ENCODE assay signal across 22 cellular contexts in genomic region chr16:66004706-66005105, GRCh38.
A peak's percentile ranks its signal among the peaks of the same experiment; 100 is the strongest.
DNase-seq lines count a peak whose midpoint lies in the region; FAIRE-seq and TF ChIP-seq lines count a peak whose summit lies in the region.
"Had no signal": no experiment of that assay in that cellular context is flagged by ENCODE, and none has a peak within 500 bp of the region (broad histone marks: within the 10 kb centered on the region; RNA-seq: fewer than 3 reads in every experiment).

No MANE protein-coding gene starts in this region.

- no peak overlapping the region for H3K4me2 ChIP-seq in astrocyte (ENCODE audit: low read length)
- no peak overlapping the region for H3K4me2 ChIP-seq in parathyroid adenoma (ENCODE audit: low read length)
- H3K4me2 ChIP-seq in neuronal stem cell (ENCODE audit: insufficient read depth, low read length, poor library complexity, severe bottlenecking), result no peak overlapping the region
- H3K4me2 ChIP-seq: A549, KMS-11 had no signal

- no peak overlapping the region for H2BK15ac ChIP-seq in neuronal stem cell (ENCODE audit: low read length)

- H2AFZ ChIP-seq in astrocyte (ENCODE audit: low read depth, low read length) (no peak overlapping the region), parathyroid adenoma (no peak overlapping the region), neuronal stem cell (ENCODE audit: low read length) (no peak overlapping the region)

- no peak overlapping the region for H2AK5ac ChIP-seq in neuronal stem cell (ENCODE audit: low read depth, low read length)

- H3K27ac ChIP-seq in astrocyte (ENCODE audit: low read depth, low read length) (no peak overlapping the region), parathyroid adenoma (peak overlapping the region; percentile 22), neuronal stem cell (replicated peaks; ENCODE audit: low read length) (no peak overlapping the region)
- H3K27ac ChIP-seq: A549, KMS-11 had no signal

- H2BK5ac ChIP-seq in neuronal stem cell (ENCODE audit: low read length), result no peak overlapping the region

- H4K8ac ChIP-seq in neuronal stem cell (ENCODE audit: low read depth, low read length), result no peak overlapping the region

- no peaks in the 10 kb centered on the region for H3K79me1 ChIP-seq in neuronal stem cell (ENCODE audit: low read depth, low read length)

- no peak overlapping the region for H3K23ac ChIP-seq in neuronal stem cell (ENCODE audit: low read depth, low read length, poor library complexity)

- H3K27me3 ChIP-seq in astrocyte (ENCODE audit: insufficient read depth, low read length) (no peaks in the 10 kb centered on the region), parathyroid adenoma (ENCODE audit: control insufficient read depth, insufficient read depth, low read length) (no peaks in the 10 kb centered on the region), neuronal stem cell (ENCODE audit: control insufficient read depth in 3 of 3, insufficient read depth in 3 of 3, low read depth in 1 of 3, low read length in 3 of 3) (no peaks in the 10 kb centered on the region)

- no peaks in the 10 kb centered on the region for H3K36me3 ChIP-seq in astrocyte (ENCODE audit: insufficient read depth, low read length)
- no peaks in the 10 kb centered on the region for H3K36me3 ChIP-seq in parathyroid adenoma (ENCODE audit: control insufficient read depth, insufficient read depth, low read length)
- H3K36me3 ChIP-seq in neuronal stem cell (replicated peaks in 1 of 2; ENCODE audit: control insufficient read depth in 2 of 2, insufficient read depth in 2 of 2, low read length in 2 of 2), result no peaks in the 10 kb centered on the region

- peaks cover 25% of the 10 kb centered on the region for H3K27me3 Mint-ChIP-seq in astrocyte (ENCODE audit: low read depth, unreplicated experiment)

- no peak for FAIRE-seq in astrocyte (lab: Jason Lieb, UNC)
- FAIRE-seq: A549, D721Med had no signal

- peaks cover 2% of the 10 kb centered on the region for H3K36me3 Mint-ChIP-seq in astrocyte (ENCODE audit: low read depth, unreplicated experiment)
- H3K36me3 Mint-ChIP-seq: CD8-positive, alpha-beta memory T cell had no signal

- DNase-seq in EH (ENCODE audit: low read depth) (peak; percentile 32), astrocyte (ENCODE audit: low read depth) (peak; percentile 23), fibroblast of villous mesenchyme (ENCODE audit: low read depth) (peak; percentile 30), NCI-H1092 treated with DMSO at 0.1 percent for 48 hours (lab: John Stamatoyannopoulos, UW) (no peak), NCI-H2107 (lab: John Stamatoyannopoulos, UW) (no peak), neuronal stem cell (ENCODE audit: low spot score) (no peak), T1000 (lab: John Stamatoyannopoulos, UW) (no peak)
- DNase-seq: C1 segment of cervical spinal cord; CD8-positive, alpha-beta memory T cell; DMS79; H9; NCI-H1048; NCI-H146; NCI-H2081; NCI-H510A; NCI-H748 treated with DMSO at 0.1 percent for 48 hours; RPMI8226; SIG-M5 had no signal

- TF ChIP-seq CTCF in astrocyte (IDR thresholded peaks at IDR 0.05; ENCODE audit: insufficient read depth, low read depth, low read length) (no peak), fibroblast of villous mesenchyme (IDR thresholded peaks at IDR 0.05; ENCODE audit: insufficient read depth, low read depth, low read length) (no peak), parathyroid adenoma (IDR thresholded peaks at IDR 0.05) (no peak)

- H3K4me3 ChIP-seq in astrocyte (ENCODE audit: insufficient read depth, low read depth, low read length) (no peak overlapping the region), fibroblast of villous mesenchyme (ENCODE audit: low read depth, low read length) (no peak overlapping the region), parathyroid adenoma (ENCODE audit: low read depth, low read length) (no peak overlapping the region), neuronal stem cell (ENCODE audit: low read length in 2 of 2) (no peak overlapping the region)
- H3K4me3 ChIP-seq: A549 had no signal

- no peak overlapping the region for H3K4ac ChIP-seq in neuronal stem cell (ENCODE audit: low read length)

- H3K9me3 ChIP-seq in astrocyte (ENCODE audit: insufficient read depth, low read depth, low read length) (no peaks in the 10 kb centered on the region), parathyroid adenoma (ENCODE audit: control insufficient read depth, low read length) (no peaks in the 10 kb centered on the region), neuronal stem cell (replicated peaks in 1 of 2; ENCODE audit: control insufficient read depth in 2 of 2, insufficient read depth in 1 of 2, low read depth in 1 of 2, low read length in 2 of 2) (no peaks in the 10 kb centered on the region)
- H3K9me3 ChIP-seq: A549 had no signal

- H3K4me1 ChIP-seq in astrocyte (ENCODE audit: insufficient read depth, low read length), result peaks cover 15% of the 10 kb centered on the region
- no peaks in the 10 kb centered on the region for H3K4me1 ChIP-seq in parathyroid adenoma
- peaks cover 0 to 2% of the 10 kb centered on the region in 2 donors for H3K4me1 ChIP-seq in neuronal stem cell (ENCODE audit: control insufficient read depth in 2 of 2, insufficient read depth in 1 of 2, low read depth in 1 of 2, low read length in 2 of 2)
- H3K4me1 ChIP-seq: A549 had no signal

- H3K4me3 Mint-ChIP-seq in astrocyte (ENCODE audit: unreplicated experiment), result no peak overlapping the region
- H3K4me3 Mint-ChIP-seq: CD8-positive, alpha-beta memory T cell; H9 had no signal

- no peaks in the 10 kb centered on the region for H3K79me2 ChIP-seq in astrocyte (ENCODE audit: insufficient read depth, low read length)
- H3K79me2 ChIP-seq in parathyroid adenoma, result no peaks in the 10 kb centered on the region

- H4K20me1 ChIP-seq in astrocyte (ENCODE audit: insufficient read depth, low read length), result no peaks in the 10 kb centered on the region

- H3K9ac ChIP-seq in astrocyte (ENCODE audit: low read length) (no peak overlapping the region), parathyroid adenoma (no peak overlapping the region), neuronal stem cell (ENCODE audit: low read depth, low read length, poor library complexity) (no peak overlapping the region)
- H3K9ac ChIP-seq: KMS-11 had no signal

- H4K91ac ChIP-seq in neuronal stem cell (ENCODE audit: low read depth, low read length, poor library complexity), result no peak overlapping the region

- no peak overlapping the region for H3K18ac ChIP-seq in neuronal stem cell (ENCODE audit: low read length)

- no peak overlapping the region for H3K27ac Mint-ChIP-seq in astrocyte (ENCODE audit: unreplicated experiment)
- H3K27ac Mint-ChIP-seq: H9 had no signal

- H3K4me1 Mint-ChIP-seq in astrocyte (ENCODE audit: low read depth, unreplicated experiment), result peaks cover 8% of the 10 kb centered on the region
- H3K4me1 Mint-ChIP-seq: CD8-positive, alpha-beta memory T cell had no signal

- peaks cover 4% of the 10 kb centered on the region for H3K9me3 Mint-ChIP-seq in astrocyte (ENCODE audit: unreplicated experiment)
- H3K9me3 Mint-ChIP-seq: H9 had no signal

- H2BK120ac ChIP-seq in neuronal stem cell (ENCODE audit: low read depth, low read length), result no peak overlapping the region

- no peak overlapping the region for H3K14ac ChIP-seq in neuronal stem cell (ENCODE audit: low read length)

- H2BK12ac ChIP-seq in neuronal stem cell (ENCODE audit: low read length), result no peak overlapping the region

- WGBS in neuronal stem cell (ENCODE audit: extremely low coverage in 2 of 2, insufficient read length in 2 of 2, insufficient replicate concordance in 1 of 2), 2 donors, result no CpG with 5 or more reads among the region's 3 CpGs

Comparison
In these comparisons a context has a peak if more than half of its experiments do, and no peak if none do; other contexts are left out.
1. DNase-seq: peak in EH (single experiment), astrocyte (single experiment) and fibroblast of villous mesenchyme (single experiment); none in NCI-H1092 treated with DMSO at 0.1 percent for 48 hours (single experiment), NCI-H2107 (single experiment), neuronal stem cell (single experiment) and T1000 (single experiment).